Comparison of ENCODE assay signal across 16 cellular contexts in the genomic region with DNA sequence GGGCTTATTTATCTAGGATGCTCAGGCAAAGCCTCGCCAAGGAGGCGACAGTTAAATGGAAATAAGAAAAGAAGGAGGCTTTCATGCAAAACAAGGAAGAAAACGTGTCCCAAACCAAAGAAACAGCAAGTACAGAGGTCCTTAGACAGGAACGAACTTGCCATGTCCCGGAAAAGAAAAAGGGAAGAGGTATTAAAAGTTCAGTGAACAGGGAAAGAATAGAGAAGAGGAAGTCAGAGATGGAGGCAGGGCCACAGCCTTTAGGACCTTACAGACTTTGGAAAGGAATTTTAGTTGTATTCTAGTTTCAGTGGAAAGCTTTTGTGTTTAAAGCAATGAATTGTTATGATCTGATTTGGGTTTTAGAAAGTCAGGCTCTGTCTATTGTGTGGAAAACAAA. TPM values are rescaled to one million over a fixed set of nuclear protein-coding genes. Genes with fewer than 3 reads are reported as not detected.
A peak's percentile ranks its signal among the peaks of the same experiment; 100 is the strongest.
DNase-seq lines count a peak whose midpoint lies in the region; ATAC-seq and TF ChIP-seq lines count a peak whose summit lies in the region.
"Had no signal": no experiment of that assay in that cellular context is flagged by ENCODE, and none has a peak within 500 bp of the region (broad histone marks: within the 10 kb centered on the region; RNA-seq: fewer than 3 reads in every experiment).

No MANE protein-coding gene starts in this region.

- no peak overlapping the region for H3K4me3 ChIP-seq in neuronal stem cell (ENCODE audit: low read length in 2 of 2)
- no peak overlapping the region for H3K4me3 ChIP-seq in thyroid gland (replicated peaks in 1 of 3)
- H3K4me3 ChIP-seq: cardiac muscle cell had no signal

- H2BK12ac ChIP-seq in neuronal stem cell (ENCODE audit: low read length), result no peak overlapping the region

- peaks cover 10% of the 10 kb centered on the region for H3K4me1 Mint-ChIP-seq in central memory CD8-positive, alpha-beta T cell

- H2BK120ac ChIP-seq in neuronal stem cell (ENCODE audit: low read depth, low read length), result no peak overlapping the region

- no peak overlapping the region for H2AFZ ChIP-seq in neuronal stem cell (ENCODE audit: low read length)

- no peaks in the 10 kb centered on the region for H3K27me3 Mint-ChIP-seq in central memory CD8-positive, alpha-beta T cell
- H3K27me3 Mint-ChIP-seq: activated CD4-positive, alpha-beta memory T cell treated with anti-CD3 and anti-CD28 coated beads for 36 hours; CD4-positive, alpha-beta memory T cell had no signal

- no peaks in the 10 kb centered on the region for H3K27me3 ChIP-seq in neuronal stem cell (ENCODE audit: control insufficient read depth in 3 of 3, insufficient read depth in 3 of 3, low read depth in 1 of 3, low read length in 3 of 3)
- no peaks in the 10 kb centered on the region for H3K27me3 ChIP-seq in thyroid gland
- H3K27me3 ChIP-seq: cardiac muscle cell had no signal

- H3K27ac ChIP-seq in neuronal stem cell (replicated peaks; ENCODE audit: low read length) (peak overlapping the region; percentile 6), thyroid gland (no peak overlapping the region)
- H3K27ac ChIP-seq: cardiac muscle cell had no signal

- H3K36me3 ChIP-seq in neuronal stem cell (replicated peaks in 1 of 2; ENCODE audit: control insufficient read depth in 2 of 2, insufficient read depth in 2 of 2, low read length in 2 of 2), result peaks cover 0 to 5% of the 10 kb centered on the region in 2 donors
- no peaks in the 10 kb centered on the region for H3K36me3 ChIP-seq in thyroid gland
- H3K36me3 ChIP-seq: cardiac muscle cell had no signal

- H3K27ac Mint-ChIP-seq in central memory CD8-positive, alpha-beta T cell (ENCODE audit: low read depth), result peak overlapping the region; percentile 70
- H3K27ac Mint-ChIP-seq: activated CD4-positive, alpha-beta memory T cell treated with anti-CD3 and anti-CD28 coated beads for 36 hours had no signal

- H3K9me3 ChIP-seq in neuronal stem cell (replicated peaks in 1 of 2; ENCODE audit: control insufficient read depth in 2 of 2, insufficient read depth in 1 of 2, low read depth in 1 of 2, low read length in 2 of 2), result no peaks in the 10 kb centered on the region
- no peaks in the 10 kb centered on the region for H3K9me3 ChIP-seq in thyroid gland

- DNase-seq in GF-D8 (lab: John Stamatoyannopoulos, UW), result peak; percentile 80
- DNase-seq in MV-4-11 (lab: John Stamatoyannopoulos, UW), result peak; percentile 69
- no peak for DNase-seq in central memory CD8-positive, alpha-beta T cell (ENCODE audit: low spot score in 2 of 2)
- no peak for DNase-seq in neuronal stem cell (ENCODE audit: low spot score)
- DNase-seq in thyroid gland, result no peak
- DNase-seq: activated CD4-positive, alpha-beta memory T cell treated with anti-CD3 and anti-CD28 coated beads for 36 hours; activated naive CD4-positive, alpha-beta T cell treated with anti-CD3 and anti-CD28 coated beads, Interleukin-2, amount 50 U/mL, for 16 hours; CD4-positive, alpha-beta memory T cell; NCI-H1694 treated with DMSO at 0.1 percent for 48 hours; NCI-H69; RPMI8226; stimulated activated CD4-positive, alpha-beta T cell treated with anti-CD3 and anti-CD28 coated beads, Interleukin-2, amount 100 ng/mL, for 48 hours; T-helper 9 cell had no signal

- no peak for TF ChIP-seq CTCF in thyroid gland (IDR thresholded peaks at IDR 0.05)

- no peak overlapping the region for H4K91ac ChIP-seq in neuronal stem cell (ENCODE audit: low read depth, low read length, poor library complexity)

- H3K18ac ChIP-seq in neuronal stem cell (ENCODE audit: low read length), result no peak overlapping the region

- H3K4me3 Mint-ChIP-seq in central memory CD8-positive, alpha-beta T cell, result peak overlapping the region; percentile 16
- H3K4me3 Mint-ChIP-seq: activated CD4-positive, alpha-beta memory T cell treated with anti-CD3 and anti-CD28 coated beads for 36 hours; CD4-positive, alpha-beta memory T cell had no signal

- no peak overlapping the region for H3K9ac ChIP-seq in neuronal stem cell (ENCODE audit: low read depth, low read length, poor library complexity)

- intact Hi-C loops in thyroid gland (cut with DNase I), result no loop called here

- H3K36me3 Mint-ChIP-seq in central memory CD8-positive, alpha-beta T cell (ENCODE audit: insufficient read depth), result no peaks in the 10 kb centered on the region
- H3K36me3 Mint-ChIP-seq: activated CD4-positive, alpha-beta memory T cell treated with anti-CD3 and anti-CD28 coated beads for 36 hours; CD4-positive, alpha-beta memory T cell had no signal

- no peaks in the 10 kb centered on the region for H3K79me1 ChIP-seq in neuronal stem cell (ENCODE audit: low read depth, low read length)

- no peak overlapping the region for H4K8ac ChIP-seq in neuronal stem cell (ENCODE audit: low read depth, low read length)

- no peak overlapping the region for H2AK5ac ChIP-seq in neuronal stem cell (ENCODE audit: low read depth, low read length)

- no peak overlapping the region for H2BK15ac ChIP-seq in neuronal stem cell (ENCODE audit: low read length)

- H3K4me1 ChIP-seq in neuronal stem cell (ENCODE audit: control insufficient read depth in 2 of 2, insufficient read depth in 1 of 2, low read depth in 1 of 2, low read length in 2 of 2), result peaks cover 2 to 9% of the 10 kb centered on the region in 2 donors
- H3K4me1 ChIP-seq in thyroid gland, result no peaks in the 10 kb centered on the region

- H2BK5ac ChIP-seq in neuronal stem cell (ENCODE audit: low read length), result no peak overlapping the region

- no peak overlapping the region for H3K14ac ChIP-seq in neuronal stem cell (ENCODE audit: low read length)

- H3K4me2 ChIP-seq in neuronal stem cell (ENCODE audit: insufficient read depth, low read length, poor library complexity, severe bottlenecking), result no peak overlapping the region

- no peak overlapping the region for H3K23ac ChIP-seq in neuronal stem cell (ENCODE audit: low read depth, low read length, poor library complexity)

- H3K9me3 Mint-ChIP-seq in central memory CD8-positive, alpha-beta T cell, result no peaks in the 10 kb centered on the region
- H3K9me3 Mint-ChIP-seq: activated CD4-positive, alpha-beta memory T cell treated with anti-CD3 and anti-CD28 coated beads for 36 hours had no signal

- no CpG with 5 or more reads among the region's 5 CpGs for WGBS in neuronal stem cell (ENCODE audit: extremely low coverage in 2 of 2, insufficient read length in 2 of 2, insufficient replicate concordance in 1 of 2), 2 donors
- WGBS in thyroid gland, 2 donors, result 78 to 84% methylated on average over 5 of the region's 5 CpGs

- no peak for TF ChIP-seq POLR2A in thyroid gland (IDR thresholded peaks at IDR 0.05)

- no peak for ATAC-seq in central memory CD8-positive, alpha-beta T cell (replicated peaks; ENCODE audit: extremely low read depth, poor library complexity, severe bottlenecking)
- ATAC-seq in HG03442 (IDR thresholded peaks at IDR 0.05; ENCODE audit: unreplicated experiment) (no peak), HG03097 (IDR thresholded peaks at IDR 0.05; ENCODE audit: low FRiP score, unreplicated experiment) (no peak)

- no peak overlapping the region for H3K4ac ChIP-seq in neuronal stem cell (ENCODE audit: low read length)

RNA-seq across cellular contexts. Expression of gene IKZF2, which starts 22.1 kb away (rescaled TPM):
- 9.7 TPM for polyA plus RNA-seq in neuronal stem cell (2013, experiment 1 of 2)
- 10.6 TPM for polyA plus RNA-seq in neuronal stem cell (2013, experiment 2 of 2)
- total RNA-seq in thyroid gland, result 10 to 100 TPM; 25.3 to 84.8 (median 47.2) TPM

Comparison
In these comparisons a context has a peak if more than half of its experiments do, and no peak if none do; other contexts are left out.
1. DNase-seq: peak in GF-D8 (single experiment) and MV-4-11 (single experiment); none in central memory CD8-positive, alpha-beta T cell (0 of 2), neuronal stem cell (single experiment) and thyroid gland (0 of 2).